Comparison of ENCODE assay signal across 20 cellular contexts in the genomic region with DNA sequence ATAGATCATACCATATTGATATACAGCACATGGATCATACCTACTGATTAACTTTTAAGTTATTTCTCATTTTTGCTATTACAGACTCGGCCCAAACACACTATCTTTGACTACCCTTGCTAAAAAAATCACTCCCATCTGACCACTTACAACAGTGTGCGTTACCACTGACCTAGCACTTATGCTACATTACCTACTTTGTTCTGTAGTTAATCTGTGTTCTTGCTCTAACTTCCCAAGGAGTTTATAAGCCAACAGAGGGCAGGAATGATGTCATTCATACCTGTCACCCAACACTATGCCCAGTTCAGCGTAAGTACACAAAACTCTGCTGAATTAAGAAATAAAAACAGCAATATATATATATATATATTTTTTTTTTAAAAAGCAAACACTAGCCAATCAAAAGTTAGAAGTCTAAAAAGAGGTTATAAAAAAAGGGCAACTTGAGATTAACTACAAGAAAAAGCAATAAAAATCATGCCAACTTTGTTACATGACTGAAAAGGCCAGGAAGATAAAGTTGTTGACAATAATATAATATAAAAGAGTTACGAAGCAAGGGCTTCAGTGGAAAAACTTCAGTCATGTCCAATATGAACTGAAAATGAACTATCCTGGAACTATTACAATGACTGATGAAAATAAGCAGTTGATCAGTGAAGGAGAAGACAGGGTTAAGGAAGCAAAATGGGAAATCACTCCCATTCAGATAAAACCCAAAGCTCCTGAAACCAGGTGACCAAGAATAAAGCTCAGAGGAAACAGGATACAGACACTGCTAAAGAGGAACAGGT.
"Had no signal": no experiment of that assay in that cellular context is flagged by ENCODE, and none has a peak within 500 bp of the region (broad histone marks: within the 10 kb centered on the region; RNA-seq: fewer than 3 reads in every experiment).

No MANE protein-coding gene starts in this region.

- H3K27ac ChIP-seq: parathyroid adenoma, testis had no signal

- ATAC-seq: activated CD4-positive, CD25-positive, alpha-beta regulatory T cell treated with anti-CD3 and anti-CD28 coated beads, Interleukin-2, amount 50 U/mL, for 24 hours; activated T-helper 17 cell treated with anti-CD3 and anti-CD28 coated beads, Interleukin-2, amount 50 U/mL, for 72 hours; naive thymus-derived CD4-positive, alpha-beta T cell; T-cell had no signal

- H3K9me3 ChIP-seq: ascending aorta, SK-N-SH, testis, uterus had no signal

- H3K27me3 ChIP-seq: ascending aorta, testis, uterus had no signal

- H3K4me3 ChIP-seq: ascending aorta, testis, uterus had no signal

- H3K36me3 ChIP-seq: uterus had no signal

- DNase-seq: activated CD4-positive, alpha-beta T cell treated with anti-CD3 and anti-CD28 coated beads, Interleukin-2, amount 50 U/mL, for 1 hour; activated naive CD4-positive, alpha-beta T cell treated with Interleukin-2 at 50 U/mL for 16 hours; dermis blood vessel endothelial cell; glutamatergic neuron; kidney glomerular epithelial cell; mammary epithelial cell; naive thymus-derived CD4-positive, alpha-beta T cell; retina; SK-N-SH; stimulated activated CD4-positive, alpha-beta T cell treated with anti-CD3 and anti-CD28 coated beads, Interleukin-15, amount 100 ng/mL, for 24 hours; stimulated activated CD4-positive, alpha-beta T cell treated with anti-CD3 and anti-CD28 coated beads, Interleukin-4, amount 100 ng/mL, for 24 hours; stimulated activated naive CD4-positive, alpha-beta T cell treated with Interleukin-2 at 50 U/mL for 16 hours; T-cell; T-helper 9 cell; testis; uterus had no signal

- H3K27ac Mint-ChIP-seq: activated T-helper 17 cell treated with anti-CD3 and anti-CD28 coated beads, Interleukin-2, amount 50 U/mL, for 72 hours had no signal

- H3K4me1 ChIP-seq: parathyroid adenoma, uterus had no signal

- H3K9me3 Mint-ChIP-seq: activated T-helper 17 cell treated with anti-CD3 and anti-CD28 coated beads, Interleukin-2, amount 50 U/mL, for 72 hours; naive thymus-derived CD4-positive, alpha-beta T cell; T-cell had no signal

- H3K9ac ChIP-seq: parathyroid adenoma, SK-N-SH had no signal

- H3K27me3 Mint-ChIP-seq: activated T-helper 17 cell treated with anti-CD3 and anti-CD28 coated beads, Interleukin-2, amount 50 U/mL, for 72 hours; naive thymus-derived CD4-positive, alpha-beta T cell; T-cell had no signal

- H3K4me3 Mint-ChIP-seq: activated T-helper 17 cell treated with anti-CD3 and anti-CD28 coated beads, Interleukin-2, amount 50 U/mL, for 72 hours; naive thymus-derived CD4-positive, alpha-beta T cell; T-cell had no signal
